In genomic region chr11:65434057-65434666, GRCh38 we compare ENCODE assay signal across 12 cellular contexts. TPM values are rescaled to one million over a fixed set of nuclear protein-coding genes. Genes with fewer than 3 reads are reported as not detected.
DNase-seq lines count a peak whose midpoint lies in the region; ATAC-seq and TF ChIP-seq lines count a peak whose summit lies in the region.
"Had no signal": no experiment of that assay in that cellular context is flagged by ENCODE, and none has a peak within 500 bp of the region (broad histone marks: within the 10 kb centered on the region; RNA-seq: fewer than 3 reads in every experiment).

No MANE protein-coding gene starts in this region.

- intact Hi-C loops in adrenal gland (cut with DNase I), result no loop called here
- intact Hi-C loops in left ventricle myocardium inferior (cut with micrococcal nuclease), result no loop called here

- no peaks in the 10 kb centered on the region for H3K9me3 ChIP-seq in adrenal gland (replicated peaks in 1 of 3)
- no peaks in the 10 kb centered on the region for H3K9me3 ChIP-seq in left ventricle myocardium inferior (replicated peaks)
- H3K9me3 ChIP-seq: spleen had no signal

- H3K27ac ChIP-seq in adrenal gland, result peak overlapping the region in 4 of 5 donors; percentile 13 to 100 (median 74)
- peak overlapping the region; percentile 73 for H3K27ac ChIP-seq in left ventricle myocardium inferior (replicated peaks)
- H3K27ac ChIP-seq: 22Rv1 had no signal

- H3K4me1 ChIP-seq in adrenal gland (replicated peaks in 1 of 2), result peaks cover 46 to 98% of the 10 kb centered on the region in 2 donors
- peaks cover 99% of the 10 kb centered on the region for H3K4me1 ChIP-seq in left ventricle myocardium inferior

- no peaks in the 10 kb centered on the region for H3K27me3 Mint-ChIP-seq in T-helper 1 cell treated with Interleukin-12 subunit alpha and Interleukin-12 subunit beta and Interleukin-4 antibody, amounts not matched to agents 30 μg/mL and 1 μg/mL, for 36 hours (ENCODE audit: low read depth)

- peak in 1 of 2 donors; percentile 46 for TF ChIP-seq POLR2A in adrenal gland (IDR thresholded peaks at IDR 0.05)

- peak overlapping the region; percentile 20 for H3K27ac Mint-ChIP-seq in T-helper 1 cell treated with Interleukin-12 subunit alpha and Interleukin-12 subunit beta and Interleukin-4 antibody, amounts not matched to agents 30 μg/mL and 1 μg/mL, for 36 hours

- H3K4me3 ChIP-seq in adrenal gland (peak overlapping the region in 1 of 4 donors; percentile 28), left ventricle myocardium inferior (peak overlapping the region; percentile 80)

- 47 to 56% (median 48%) methylated on average over 6 of the region's 6 CpGs for WGBS in adrenal gland, 4 donors

- no peak overlapping the region for H3K4me3 Mint-ChIP-seq in T-helper 1 cell treated with Interleukin-12 subunit alpha and Interleukin-12 subunit beta and Interleukin-4 antibody, amounts not matched to agents 30 μg/mL and 1 μg/mL, for 36 hours

- TF ChIP-seq CTCF in adrenal gland (IDR thresholded peaks at IDR 0.05), result no peak
- no peak for TF ChIP-seq CTCF in left ventricle myocardium inferior (IDR thresholded peaks at IDR 0.05; ENCODE audit: borderline replicate concordance)

- peaks cover 70% of the 10 kb centered on the region for H3K36me3 Mint-ChIP-seq in T-helper 1 cell treated with Interleukin-12 subunit alpha and Interleukin-12 subunit beta and Interleukin-4 antibody, amounts not matched to agents 30 μg/mL and 1 μg/mL, for 36 hours (ENCODE audit: low read depth)

- H3K36me3 ChIP-seq in adrenal gland (replicated peaks in 1 of 2), result peaks cover 0 to 53% of the 10 kb centered on the region in 2 donors
- peaks cover 80% of the 10 kb centered on the region for H3K36me3 ChIP-seq in left ventricle myocardium inferior

- H3K4me1 Mint-ChIP-seq in T-helper 1 cell treated with Interleukin-12 subunit alpha and Interleukin-12 subunit beta and Interleukin-4 antibody, amounts not matched to agents 30 μg/mL and 1 μg/mL, for 36 hours (ENCODE audit: low read depth), result peaks cover 81% of the 10 kb centered on the region

- H3K9me3 Mint-ChIP-seq in T-helper 1 cell treated with Interleukin-12 subunit alpha and Interleukin-12 subunit beta and Interleukin-4 antibody, amounts not matched to agents 30 μg/mL and 1 μg/mL, for 36 hours, result no peaks in the 10 kb centered on the region

- DNase-seq in T-helper 1 cell (no peak), adrenal gland (peak in 5 of 7 donors; percentile 15 to 54 (median 28)), left ventricle myocardium inferior (no peak), stromal cell of bone marrow (ENCODE audit: low read depth) (peak; percentile 16), superior temporal gyrus (ENCODE audit: extremely low spot score) (no peak)
- DNase-seq: activated CD4-positive, alpha-beta T cell treated with anti-CD3 and anti-CD28 coated beads, Interleukin-2, amount 50 U/mL, for 48 hours; NCI-H510A treated with DMSO at 0.1 percent for 48 hours; spleen had no signal

- ATAC-seq in GM18858 (IDR thresholded peaks at IDR 0.05; ENCODE audit: unreplicated experiment) (no peak), GM21737 (IDR thresholded peaks at IDR 0.05; ENCODE audit: unreplicated experiment) (no peak)

- no peaks in the 10 kb centered on the region for H3K27me3 ChIP-seq in adrenal gland
- no peaks in the 10 kb centered on the region for H3K27me3 ChIP-seq in left ventricle myocardium inferior (ENCODE audit: low read depth)
- H3K27me3 ChIP-seq: spleen had no signal

RNA-seq across cellular contexts. Expression of gene NEAT1, which starts 11.6 kb away (rescaled TPM):
- total RNA-seq in adrenal gland (1,000 to 10,000 TPM in 3 of 8 donors, 100 to 1,000 TPM in 4, 10 to 100 TPM in 1; 64.3 to 1,661 (median 335) TPM), left ventricle myocardium inferior (405 TPM)
- polyA plus RNA-seq in adrenal gland, result 1,000 to 10,000 TPM in 2 of 3 donors, 100 to 1,000 TPM in 1; 216 to 6,838 (median 2,645) TPM

RNA-seq across cellular contexts. Expression of gene FRMD8, which starts 47.7 kb away (rescaled TPM):
- 10 to 100 TPM; 20.6 to 52.1 (median 39.6) TPM for total RNA-seq in adrenal gland
- 10 to 100 TPM in 2 of 3 donors, 1 to 10 TPM in 1; 5.3 to 21.3 (median 20.4) TPM for polyA plus RNA-seq in adrenal gland
- total RNA-seq in left ventricle myocardium inferior, result 8.4 TPM

RNA-seq across cellular contexts. Expression of gene SLC25A45, which starts 51.7 kb away (rescaled TPM):
- total RNA-seq in adrenal gland (10 to 100 TPM in 1 of 8 donors, 1 to 10 TPM in 7; 1.1 to 12.7 (median 6.7) TPM), left ventricle myocardium inferior (5.0 TPM)
- polyA plus RNA-seq in adrenal gland, result 10 to 100 TPM in 2 of 3 donors, 1 to 10 TPM in 1; 2.4 to 21.0 (median 14.7) TPM

Comparison
In these comparisons a context has a peak if more than half of its experiments do, and no peak if none do; other contexts are left out.
1. DNase-seq: peak in adrenal gland (5 of 7) and stromal cell of bone marrow (single experiment); none in T-helper 1 cell (0 of 5), left ventricle myocardium inferior (single experiment) and superior temporal gyrus (single experiment).